ENCODE assay signal across 24 cellular contexts in the genomic region with DNA sequence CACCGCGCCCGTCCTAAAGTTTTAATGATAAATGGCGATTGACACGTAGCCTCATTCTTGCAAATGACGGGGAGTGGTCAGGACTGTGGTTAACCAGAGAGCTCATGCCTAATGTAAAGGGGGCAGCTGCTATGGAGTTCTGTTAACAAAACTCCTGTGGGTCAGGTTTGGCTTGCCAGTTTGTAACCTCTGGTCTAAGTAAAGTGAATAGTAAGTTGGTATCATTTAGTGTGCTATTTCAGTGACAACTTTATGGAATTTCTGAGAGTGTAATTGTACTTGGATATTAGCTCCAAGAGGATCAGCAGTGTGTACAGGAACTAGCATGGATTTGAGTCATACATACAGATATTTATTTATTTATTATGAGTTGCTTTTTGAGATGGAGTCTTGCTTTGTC.
"Had no signal": no experiment of that assay in that cellular context is flagged by ENCODE, and none has a peak within 500 bp of the region (broad histone marks: within the 10 kb centered on the region; RNA-seq: fewer than 3 reads in every experiment).

No MANE protein-coding gene starts in this region.

- H3K9me3 ChIP-seq: left lung, pancreas, stomach, suprapubic skin, tibial nerve had no signal

- H3K4me1 ChIP-seq: foreskin keratinocyte, left lung, pancreas, stomach, suprapubic skin, tibial nerve had no signal

- FAIRE-seq: pancreas had no signal

- H3K9me3 Mint-ChIP-seq: activated naive CD4-positive, alpha-beta T cell treated with anti-CD3 and anti-CD28 coated beads, Interleukin-2, amount 50 U/mL, for 72 hours; activated T-cell treated with anti-CD3 and anti-CD28 coated beads, Interleukin-2, amount 50 U/mL, for 4 hours; brain; immature natural killer cell; mesothelial cell of epicardium; nephron had no signal

- H3K4me3 ChIP-seq: left lung, pancreas, stomach, suprapubic skin, tibial nerve had no signal

- H3K27me3 ChIP-seq: foreskin keratinocyte, left lung, pancreas, stomach, suprapubic skin, tibial nerve had no signal

- H3K4me3 Mint-ChIP-seq: activated T-cell treated with anti-CD3 and anti-CD28 coated beads, Interleukin-2, amount 50 U/mL, for 4 hours; brain; immature natural killer cell; mesothelial cell of epicardium; nephron had no signal

- DNase-seq: activated CD4-positive, alpha-beta T cell treated with anti-CD3 and anti-CD28 coated beads for 1 hour; activated CD4-positive, alpha-beta T cell treated with anti-CD3 and anti-CD28 coated beads, Interleukin-2, amount 50 U/mL, for 1 hour; activated CD8-positive, alpha-beta memory T cell treated with anti-CD3 and anti-CD28 coated beads for 24 hours; activated CD8-positive, alpha-beta memory T cell treated with anti-CD3 and anti-CD28 coated beads, Interleukin-2, amount 50 U/mL, for 4 hours; activated effector memory CD4-positive, alpha-beta T cell treated with Interleukin-2 at 50 U/mL for 16 hours; activated T-cell treated with anti-CD3 and anti-CD28 coated beads, Interleukin-2, amount 50 U/mL, for 4 hours; amniotic stem cell; effector CD8-positive, alpha-beta T cell; foreskin keratinocyte; immature natural killer cell; left lung; pancreas; stimulated activated CD4-positive, alpha-beta T cell treated with anti-CD3 and anti-CD28 coated beads, Interleukin-12 subunit alpha, Interleukin-12 subunit beta, amount 100 ng/mL, for 4 hours; stimulated activated CD4-positive, alpha-beta T cell treated with anti-CD3 and anti-CD28 coated beads, Interleukin-4, amount 100 ng/mL, for 4 hours; stomach; T-helper 1 cell; T-helper 9 cell had no signal

- H3K27ac ChIP-seq: foreskin keratinocyte, left lung, pancreas, stomach, suprapubic skin had no signal

- ATAC-seq: activated naive CD4-positive, alpha-beta T cell treated with anti-CD3 and anti-CD28 coated beads, Interleukin-2, amount 50 U/mL, for 72 hours; activated T-cell treated with anti-CD3 and anti-CD28 coated beads, Interleukin-2, amount 50 U/mL, for 4 hours; left lung; pancreas; right cardiac atrium had no signal

- H3K4me1 Mint-ChIP-seq: brain, mesothelial cell of epicardium, nephron had no signal
